ENCODE assay signal across 1 cellular context in the genomic region with DNA sequence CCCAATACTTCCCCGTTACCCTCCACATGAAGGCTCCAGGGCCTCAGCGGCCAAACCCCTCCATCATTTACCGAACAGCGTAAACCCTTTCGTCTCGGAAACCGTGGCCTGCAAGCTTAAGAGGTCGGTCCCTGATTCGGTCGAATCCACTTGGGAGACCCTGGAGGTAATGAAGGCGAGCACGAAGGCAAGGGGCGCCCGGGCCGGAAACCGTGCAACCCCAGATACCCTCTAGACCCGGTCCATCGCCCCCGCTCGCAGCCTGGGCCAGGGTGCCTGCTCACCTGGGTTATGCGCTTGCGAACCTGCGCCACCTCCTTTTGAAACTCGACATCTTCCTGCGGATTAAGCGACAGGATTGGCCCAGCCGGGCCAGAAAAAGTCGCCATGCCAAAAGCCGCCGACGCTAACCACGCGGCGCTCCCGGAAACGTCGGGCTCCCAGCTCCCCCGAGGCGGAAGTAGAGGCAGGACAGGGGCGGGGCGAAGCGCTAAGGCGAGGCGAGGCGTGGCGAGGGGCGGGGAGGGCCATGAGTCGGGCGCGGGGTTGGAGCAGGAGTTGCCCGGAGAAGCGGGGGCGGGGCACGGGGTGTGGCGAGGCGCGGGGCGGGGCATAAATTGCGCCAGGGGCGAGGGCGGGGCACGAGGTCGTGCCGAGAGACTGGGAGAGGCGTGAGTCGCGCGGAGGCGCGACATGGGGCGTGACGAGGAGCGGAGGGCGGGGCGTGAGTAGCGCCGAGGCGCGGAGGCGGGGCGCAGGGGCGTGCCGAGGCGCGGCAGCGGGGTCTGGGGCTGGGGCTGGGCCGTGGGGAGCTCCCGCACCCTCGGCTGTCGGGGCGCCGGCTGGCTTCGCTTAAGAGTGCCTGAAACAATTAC.
A peak's percentile ranks its signal among the peaks of the same experiment; 100 is the strongest.
TF ChIP-seq lines count a peak whose summit lies in the region.

NIFK (minus strand) TSS at position 414 of the 875 bp plus-strand sequence; CDS start at position 389, 25 bp downstream.

TF ChIP-seq in K562, 482 proteins besides CTCF, POLR2A, EP300 and RAD21 (continued from another document and continues in another):
- TF ChIP-seq, protein P1, sequence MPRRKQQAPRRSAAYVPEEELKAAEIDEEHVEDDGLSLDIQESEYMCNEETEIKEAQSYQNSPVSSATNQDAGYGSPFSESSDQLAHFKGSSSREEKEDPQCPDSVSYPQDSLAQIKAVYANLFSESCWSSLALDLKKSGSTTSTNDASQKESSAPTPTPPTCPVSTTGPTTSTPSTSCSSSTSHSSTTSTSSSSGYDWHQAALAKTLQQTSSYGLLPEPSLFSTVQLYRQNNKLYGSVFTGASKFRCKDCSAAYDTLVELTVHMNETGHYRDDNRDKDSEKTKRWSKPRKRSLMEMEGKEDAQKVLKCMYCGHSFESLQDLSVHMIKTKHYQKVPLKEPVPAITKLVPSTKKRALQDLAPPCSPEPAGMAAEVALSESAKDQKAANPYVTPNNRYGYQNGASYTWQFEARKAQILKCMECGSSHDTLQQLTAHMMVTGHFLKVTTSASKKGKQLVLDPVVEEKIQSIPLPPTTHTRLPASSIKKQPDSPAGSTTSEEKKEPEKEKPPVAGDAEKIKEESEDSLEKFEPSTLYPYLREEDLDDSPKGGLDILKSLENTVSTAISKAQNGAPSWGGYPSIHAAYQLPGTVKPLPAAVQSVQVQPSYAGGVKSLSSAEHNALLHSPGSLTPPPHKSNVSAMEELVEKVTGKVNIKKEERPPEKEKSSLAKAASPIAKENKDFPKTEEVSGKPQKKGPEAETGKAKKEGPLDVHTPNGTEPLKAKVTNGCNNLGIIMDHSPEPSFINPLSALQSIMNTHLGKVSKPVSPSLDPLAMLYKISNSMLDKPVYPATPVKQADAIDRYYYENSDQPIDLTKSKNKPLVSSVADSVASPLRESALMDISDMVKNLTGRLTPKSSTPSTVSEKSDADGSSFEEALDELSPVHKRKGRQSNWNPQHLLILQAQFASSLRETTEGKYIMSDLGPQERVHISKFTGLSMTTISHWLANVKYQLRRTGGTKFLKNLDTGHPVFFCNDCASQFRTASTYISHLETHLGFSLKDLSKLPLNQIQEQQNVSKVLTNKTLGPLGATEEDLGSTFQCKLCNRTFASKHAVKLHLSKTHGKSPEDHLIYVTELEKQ (CRISPR knock-in tag; IDR thresholded peaks at IDR 0.05) = no peak
- no peak for TF ChIP-seq SMAD2 (IDR thresholded peaks at IDR 0.05; ENCODE audit: low read depth, low read length)
- no peak for TF ChIP-seq ATF7 (IDR thresholded peaks at IDR 0.05)
- TF ChIP-seq ZNF311 (CRISPR knock-in tag; IDR thresholded peaks at IDR 0.05) = no peak
- TF ChIP-seq EGR1 (conservative IDR thresholded peaks at IDR 0.05) = peak; percentile 67
- no peak for TF ChIP-seq ZNF146 (CRISPR knock-in tag; IDR thresholded peaks at IDR 0.05; ENCODE audit: unreplicated experiment)
- TF ChIP-seq ETV6 (IDR thresholded peaks at IDR 0.05; ENCODE audit: borderline replicate concordance in 1 of 2, low read depth in 2 of 2, low read length in 1 of 2) = peak in 1 of 2 experiments; percentile 72; a peak in 1 of 4 replicates
- 0 out of 2 replicates have a peak, but pooled peaks have one; percentile 34 for TF ChIP-seq ETV6 (CRISPR knock-in tag; IDR thresholded peaks at IDR 0.05; ENCODE audit: borderline replicate concordance)
- TF ChIP-seq ZNF778 (CRISPR knock-in tag; IDR thresholded peaks at IDR 0.05) = no peak
- no peak for TF ChIP-seq SNIP1 (IDR thresholded peaks at IDR 0.05; ENCODE audit: low read depth)
- TF ChIP-seq, protein P2, sequence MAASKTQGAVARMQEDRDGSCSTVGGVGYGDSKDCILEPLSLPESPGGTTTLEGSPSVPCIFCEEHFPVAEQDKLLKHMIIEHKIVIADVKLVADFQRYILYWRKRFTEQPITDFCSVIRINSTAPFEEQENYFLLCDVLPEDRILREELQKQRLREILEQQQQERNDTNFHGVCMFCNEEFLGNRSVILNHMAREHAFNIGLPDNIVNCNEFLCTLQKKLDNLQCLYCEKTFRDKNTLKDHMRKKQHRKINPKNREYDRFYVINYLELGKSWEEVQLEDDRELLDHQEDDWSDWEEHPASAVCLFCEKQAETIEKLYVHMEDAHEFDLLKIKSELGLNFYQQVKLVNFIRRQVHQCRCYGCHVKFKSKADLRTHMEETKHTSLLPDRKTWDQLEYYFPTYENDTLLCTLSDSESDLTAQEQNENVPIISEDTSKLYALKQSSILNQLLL (CRISPR knock-in tag; IDR thresholded peaks at IDR 0.05; ENCODE audit: borderline replicate concordance) = no peak
- TF ChIP-seq ZBED1 (IDR thresholded peaks at IDR 0.05) = peak; percentile 99
- TF ChIP-seq, protein P3, sequence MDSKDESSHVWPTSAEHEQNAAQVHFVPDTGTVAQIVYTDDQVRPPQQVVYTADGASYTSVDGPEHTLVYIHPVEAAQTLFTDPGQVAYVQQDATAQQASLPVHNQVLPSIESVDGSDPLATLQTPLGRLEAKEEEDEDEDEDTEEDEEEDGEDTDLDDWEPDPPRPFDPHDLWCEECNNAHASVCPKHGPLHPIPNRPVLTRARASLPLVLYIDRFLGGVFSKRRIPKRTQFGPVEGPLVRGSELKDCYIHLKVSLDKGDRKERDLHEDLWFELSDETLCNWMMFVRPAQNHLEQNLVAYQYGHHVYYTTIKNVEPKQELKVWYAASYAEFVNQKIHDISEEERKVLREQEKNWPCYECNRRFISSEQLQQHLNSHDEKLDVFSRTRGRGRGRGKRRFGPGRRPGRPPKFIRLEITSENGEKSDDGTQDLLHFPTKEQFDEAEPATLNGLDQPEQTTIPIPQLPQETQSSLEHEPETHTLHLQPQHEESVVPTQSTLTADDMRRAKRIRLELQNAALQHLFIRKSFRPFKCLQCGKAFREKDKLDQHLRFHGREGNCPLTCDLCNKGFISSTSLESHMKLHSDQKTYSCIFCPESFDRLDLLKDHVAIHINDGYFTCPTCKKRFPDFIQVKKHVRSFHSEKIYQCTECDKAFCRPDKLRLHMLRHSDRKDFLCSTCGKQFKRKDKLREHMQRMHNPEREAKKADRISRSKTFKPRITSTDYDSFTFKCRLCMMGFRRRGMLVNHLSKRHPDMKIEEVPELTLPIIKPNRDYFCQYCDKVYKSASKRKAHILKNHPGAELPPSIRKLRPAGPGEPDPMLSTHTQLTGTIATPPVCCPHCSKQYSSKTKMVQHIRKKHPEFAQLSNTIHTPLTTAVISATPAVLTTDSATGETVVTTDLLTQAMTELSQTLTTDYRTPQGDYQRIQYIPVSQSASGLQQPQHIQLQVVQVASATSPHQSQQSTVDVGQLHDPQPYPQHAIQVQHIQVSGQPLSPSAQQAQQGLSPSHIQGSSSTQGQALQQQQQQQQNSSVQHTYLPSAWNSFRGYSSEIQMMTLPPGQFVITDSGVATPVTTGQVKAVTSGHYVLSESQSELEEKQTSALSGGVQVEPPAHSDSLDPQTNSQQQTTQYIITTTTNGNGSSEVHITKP (IDR thresholded peaks at IDR 0.05; ENCODE audit: partially characterized antibody) = peak; percentile 48
- peak; percentile 43; the same call in 1 of the 2 replicates for TF ChIP-seq CHD2 (IDR thresholded peaks at IDR 0.05; ENCODE audit: low read depth, low read length)
- TF ChIP-seq ZNF696 (CRISPR knock-in tag; conservative IDR thresholded peaks at IDR 0.05) = no peak
- peak; percentile 94 for TF ChIP-seq MXI1 (IDR thresholded peaks at IDR 0.05; ENCODE audit: low read depth, low read length)
- TF ChIP-seq IRF1 (CRISPR knock-in tag; IDR thresholded peaks at IDR 0.05; ENCODE audit: borderline replicate concordance) = no peak
- TF ChIP-seq LARP7 (IDR thresholded peaks at IDR 0.05) = no peak
- TF ChIP-seq ZNF24 (IDR thresholded peaks at IDR 0.05) = no peak
- no peak for TF ChIP-seq ZNF124 (CRISPR knock-in tag; IDR thresholded peaks at IDR 0.05)
- no peak for TF ChIP-seq ZNF347 (CRISPR knock-in tag; IDR thresholded peaks at IDR 0.05; ENCODE audit: low read depth)
- no peak for TF ChIP-seq HLTF (IDR thresholded peaks at IDR 0.05)
- TF ChIP-seq, protein P4, sequence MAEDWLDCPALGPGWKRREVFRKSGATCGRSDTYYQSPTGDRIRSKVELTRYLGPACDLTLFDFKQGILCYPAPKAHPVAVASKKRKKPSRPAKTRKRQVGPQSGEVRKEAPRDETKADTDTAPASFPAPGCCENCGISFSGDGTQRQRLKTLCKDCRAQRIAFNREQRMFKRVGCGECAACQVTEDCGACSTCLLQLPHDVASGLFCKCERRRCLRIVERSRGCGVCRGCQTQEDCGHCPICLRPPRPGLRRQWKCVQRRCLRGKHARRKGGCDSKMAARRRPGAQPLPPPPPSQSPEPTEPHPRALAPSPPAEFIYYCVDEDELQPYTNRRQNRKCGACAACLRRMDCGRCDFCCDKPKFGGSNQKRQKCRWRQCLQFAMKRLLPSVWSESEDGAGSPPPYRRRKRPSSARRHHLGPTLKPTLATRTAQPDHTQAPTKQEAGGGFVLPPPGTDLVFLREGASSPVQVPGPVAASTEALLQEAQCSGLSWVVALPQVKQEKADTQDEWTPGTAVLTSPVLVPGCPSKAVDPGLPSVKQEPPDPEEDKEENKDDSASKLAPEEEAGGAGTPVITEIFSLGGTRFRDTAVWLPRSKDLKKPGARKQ (CRISPR knock-in tag; IDR thresholded peaks at IDR 0.05) = no peak
- TF ChIP-seq, protein P5, sequence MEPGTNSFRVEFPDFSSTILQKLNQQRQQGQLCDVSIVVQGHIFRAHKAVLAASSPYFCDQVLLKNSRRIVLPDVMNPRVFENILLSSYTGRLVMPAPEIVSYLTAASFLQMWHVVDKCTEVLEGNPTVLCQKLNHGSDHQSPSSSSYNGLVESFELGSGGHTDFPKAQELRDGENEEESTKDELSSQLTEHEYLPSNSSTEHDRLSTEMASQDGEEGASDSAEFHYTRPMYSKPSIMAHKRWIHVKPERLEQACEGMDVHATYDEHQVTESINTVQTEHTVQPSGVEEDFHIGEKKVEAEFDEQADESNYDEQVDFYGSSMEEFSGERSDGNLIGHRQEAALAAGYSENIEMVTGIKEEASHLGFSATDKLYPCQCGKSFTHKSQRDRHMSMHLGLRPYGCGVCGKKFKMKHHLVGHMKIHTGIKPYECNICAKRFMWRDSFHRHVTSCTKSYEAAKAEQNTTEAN (CRISPR knock-in tag; IDR thresholded peaks at IDR 0.05) = peak; percentile 76; the same call in 1 of the 2 replicates
- no peak for TF ChIP-seq XRCC3 (IDR thresholded peaks at IDR 0.05)
- TF ChIP-seq SREBF2 (CRISPR knock-in tag; IDR thresholded peaks at IDR 0.05) = no peak
- no peak for TF ChIP-seq NR4A1 (CRISPR knock-in tag; IDR thresholded peaks at IDR 0.05)
- TF ChIP-seq NR4A1 (tag; IDR thresholded peaks at IDR 0.05) = no peak
- no peak for TF ChIP-seq DLX4 (CRISPR knock-in tag; IDR thresholded peaks at IDR 0.05)
- no peak for TF ChIP-seq RFX5 (IDR thresholded peaks at IDR 0.05; ENCODE audit: low read depth, low read length)
- TF ChIP-seq PREB (CRISPR knock-in tag; IDR thresholded peaks at IDR 0.05) = 0 out of 2 replicates have a peak, but pooled peaks have one; percentile 85
- TF ChIP-seq RFX1 (IDR thresholded peaks at IDR 0.05) = peak; percentile 37; the same call in 1 of the 2 replicates
- TF ChIP-seq, protein P6, sequence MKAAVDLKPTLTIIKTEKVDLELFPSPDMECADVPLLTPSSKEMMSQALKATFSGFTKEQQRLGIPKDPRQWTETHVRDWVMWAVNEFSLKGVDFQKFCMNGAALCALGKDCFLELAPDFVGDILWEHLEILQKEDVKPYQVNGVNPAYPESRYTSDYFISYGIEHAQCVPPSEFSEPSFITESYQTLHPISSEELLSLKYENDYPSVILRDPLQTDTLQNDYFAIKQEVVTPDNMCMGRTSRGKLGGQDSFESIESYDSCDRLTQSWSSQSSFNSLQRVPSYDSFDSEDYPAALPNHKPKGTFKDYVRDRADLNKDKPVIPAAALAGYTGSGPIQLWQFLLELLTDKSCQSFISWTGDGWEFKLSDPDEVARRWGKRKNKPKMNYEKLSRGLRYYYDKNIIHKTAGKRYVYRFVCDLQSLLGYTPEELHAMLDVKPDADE (conservative IDR thresholded peaks at IDR 0.05; ENCODE audit: control insufficient read depth, low read depth, low read length) = 0 out of 2 replicates have a peak, but pooled peaks have one; percentile 26
- TF ChIP-seq PTTG1 (tag; IDR thresholded peaks at IDR 0.05; ENCODE audit: low read depth) = no peak
- no peak for TF ChIP-seq SIRT6 (IDR thresholded peaks at IDR 0.05; ENCODE audit: low read depth, low read length)
- no peak for TF ChIP-seq HMGXB4 (CRISPR knock-in tag; IDR thresholded peaks at IDR 0.05)
- no peak for TF ChIP-seq ZNF589 (CRISPR knock-in tag; IDR thresholded peaks at IDR 0.05; ENCODE audit: low read depth)
- no peak for TF ChIP-seq SNAPC5 (CRISPR knock-in tag; IDR thresholded peaks at IDR 0.05)
- peak; percentile 43; the same call in 1 of the 2 replicates for TF ChIP-seq ZNF165 (CRISPR knock-in tag; IDR thresholded peaks at IDR 0.05; ENCODE audit: borderline replicate concordance)
